Comparison of ENCODE assay signal across 8 cellular contexts in the genomic region with DNA sequence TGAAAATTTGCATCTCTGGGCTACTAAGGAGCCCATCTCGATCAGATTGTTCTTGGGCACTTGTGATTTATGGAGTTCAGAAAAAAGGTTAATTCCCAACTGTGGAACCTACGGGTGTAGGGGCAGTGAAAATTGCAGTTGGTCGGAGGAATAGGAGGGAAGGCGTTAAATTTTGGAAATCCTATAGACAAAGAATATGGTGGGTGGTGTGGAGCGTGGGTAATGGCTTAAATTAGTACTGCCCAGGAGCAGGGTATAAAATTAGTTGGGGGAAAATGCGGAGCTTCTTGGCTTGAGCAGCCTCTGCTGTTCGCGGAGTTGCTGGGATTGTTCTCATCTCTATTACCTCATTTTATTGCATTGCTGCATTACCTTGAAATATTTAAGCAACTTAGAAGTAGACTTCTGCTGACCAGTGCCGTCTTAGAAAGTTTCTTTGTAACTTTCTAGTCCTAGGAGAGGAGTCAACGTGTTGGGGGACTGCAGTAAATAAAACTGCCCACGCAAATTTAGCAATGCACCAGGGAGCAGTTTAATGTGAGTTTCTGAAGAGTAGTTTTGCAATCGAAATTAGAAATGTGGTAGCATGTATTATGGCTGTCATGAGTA. TPM values are rescaled to one million over a fixed set of nuclear protein-coding genes. Genes with fewer than 3 reads are reported as not detected.
DNase-seq lines count a peak whose midpoint lies in the region; ATAC-seq and TF ChIP-seq lines count a peak whose summit lies in the region.

No MANE protein-coding gene starts in this region.

- peaks cover 42% of the 10 kb centered on the region for H3K27me3 ChIP-seq in DOHH2 (ENCODE audit: control insufficient read depth, low read length)
- H3K27me3 ChIP-seq in heart left ventricle = no peaks in the 10 kb centered on the region

- intact Hi-C loops in heart left ventricle (cut with DNase I) = loop anchor here (2.0 to 10.0 kb wide), 15 partner anchors 50 to 315 kb away; a partner anchor contains a TSS

- H3F3A ChIP-seq in DOHH2 (ENCODE audit: control insufficient read depth, insufficient read depth) = peaks cover 8% of the 10 kb centered on the region; the same call in 1 of the 2 replicates

- no peaks in the 10 kb centered on the region for H3K9me2 ChIP-seq in DOHH2 (replicated peaks; ENCODE audit: control insufficient read depth, low read length)

- H3K4me1 ChIP-seq in DOHH2 (ENCODE audit: control insufficient read depth, low read length) (peaks cover 52% of the 10 kb centered on the region), heart left ventricle (peaks cover 0 to 60% (median 25%) of the 10 kb centered on the region in 12 donors)

- no peak for ATAC-seq in heart left ventricle

- H3K4me3 ChIP-seq in DOHH2 (ENCODE audit: low read length) = peak overlapping the region; percentile 74
- H3K4me3 ChIP-seq in heart left ventricle = peak overlapping the region; percentile 60 to 88 (median 73)
- H3K4me3 ChIP-seq in retinal pigment epithelial cell (ENCODE audit: low read length) = peak overlapping the region; percentile 86

- 0 to 1% (median 0%) methylated on average over 12 of the region's 12 CpGs for WGBS in heart left ventricle, 4 donors

- H3K27me3 Mint-ChIP-seq in IgD-negative memory B cell = no peaks in the 10 kb centered on the region

- H3K36me3 ChIP-seq in DOHH2 (ENCODE audit: control insufficient read depth, low read length) (no peaks in the 10 kb centered on the region), heart left ventricle (peaks cover 0 to 35% (median 30%) of the 10 kb centered on the region in 9 donors)

- peaks cover 10% of the 10 kb centered on the region for H3K36me3 Mint-ChIP-seq in IgD-negative memory B cell

- no peaks in the 10 kb centered on the region for H3K9me3 Mint-ChIP-seq in IgD-negative memory B cell

- peak overlapping the region; percentile 91 to 98 (median 95) for H3K27ac Mint-ChIP-seq in IgD-negative memory B cell

- H3K27ac ChIP-seq in DOHH2 (ENCODE audit: low read depth, low read length) (no peak overlapping the region), heart left ventricle (peak overlapping the region; percentile 83 to 99 (median 95))

- TF ChIP-seq CTCF in DOHH2 (IDR thresholded peaks at IDR 0.05; ENCODE audit: low read depth, low read length, poor library complexity, severe bottlenecking) = no peak
- TF ChIP-seq CTCF in heart left ventricle (IDR thresholded peaks at IDR 0.05) = no peak
- TF ChIP-seq CTCF in retinal pigment epithelial cell (conservative IDR thresholded peaks at IDR 0.05; ENCODE audit: low read depth, low read length) = peak; percentile 28

- peaks cover 55 to 58% (median 55%) of the 10 kb centered on the region in 3 donors for H3K4me1 Mint-ChIP-seq in IgD-negative memory B cell

- peak; percentile 23 for DNase-seq in activated naive CD4-positive, alpha-beta T cell treated with anti-CD3 and anti-CD28 coated beads, Interleukin-2, amount 50 U/mL, for 16 hours
- DNase-seq in heart left ventricle (no peak), retinal pigment epithelial cell (ENCODE audit: low read depth) (no peak), SIG-M5 treated with dmso at 0.1 percent for 504 hours (lab: John Stamatoyannopoulos, UW; ENCODE audit: unreplicated experiment) (no peak), inferior parietal cortex (ENCODE audit: extremely low spot score) (no peak), amygdala (lab: John Stamatoyannopoulos, UW) (no peak)

- peak overlapping the region; percentile 86 for H3K4me2 ChIP-seq in DOHH2 (ENCODE audit: low read length)

- TF ChIP-seq POLR2A in heart left ventricle (IDR thresholded peaks at IDR 0.05) = no peak

- peak overlapping the region; percentile 90 to 99 (median 96) for H3K4me3 Mint-ChIP-seq in IgD-negative memory B cell

- no peaks in the 10 kb centered on the region for H4K20me1 ChIP-seq in DOHH2 (ENCODE audit: control insufficient read depth, insufficient read depth, low read depth, low read length)

- H3K9me3 ChIP-seq in DOHH2 (ENCODE audit: control insufficient read depth, insufficient read depth, low read length) = no peaks in the 10 kb centered on the region
- no peaks in the 10 kb centered on the region for H3K9me3 ChIP-seq in heart left ventricle

- H3K79me2 ChIP-seq in DOHH2 (ENCODE audit: control insufficient read depth, low read length) = no peaks in the 10 kb centered on the region

RNA-seq across cellular contexts. Expression of a gene that starts 0.5 kb away (rescaled TPM):
- polyA plus RNA-seq in IgD-negative memory B cell (126 TPM), heart left ventricle (10 to 100 TPM; 37.0 to 60.6 TPM)
- total RNA-seq in heart left ventricle = 100 to 1,000 TPM in 2 of 9 donors, 10 to 100 TPM in 7; 40.6 to 175 (median 61.7) TPM
